Comparison of ENCODE assay signal across 20 cellular contexts in genomic region chr1:156809711-156810366, GRCh38. TPM values are rescaled to one million over a fixed set of nuclear protein-coding genes. Genes with fewer than 3 reads are reported as not detected.
DNase-seq lines count a peak whose midpoint lies in the region; TF ChIP-seq lines count a peak whose summit lies in the region.
"Had no signal": no experiment of that assay in that cellular context is flagged by ENCODE, and none has a peak within 500 bp of the region (broad histone marks: within the 10 kb centered on the region; RNA-seq: fewer than 3 reads in every experiment).

No MANE protein-coding gene starts in this region.

- intact Hi-C loops in activated T-helper 2 cell treated with anti-CD3 and anti-CD28 coated beads, Interferon-gamma antibody, Interleukin-2, Interleukin-4, amounts not matched to agents 10 μg/mL and 5 μg/mL and 100 μg/mL, durations not matched to agents 14 hours and 24 hours and 36 hours (cut with micrococcal nuclease) = no loop called here

- no peak for TF ChIP-seq CTCF in neural crest cell (conservative IDR thresholded peaks at IDR 0.05)

- no peaks in the 10 kb centered on the region for H3K27me3 Mint-ChIP-seq in activated T-cell treated with anti-CD3 and anti-CD28 coated beads, Interleukin-2, amount 50 U/mL, for 24 hours
- no peaks in the 10 kb centered on the region for H3K27me3 Mint-ChIP-seq in activated T-helper 2 cell treated with anti-CD3 and anti-CD28 coated beads, Interferon-gamma antibody, Interleukin-2, Interleukin-4, amounts not matched to agents 10 μg/mL and 5 μg/mL and 100 μg/mL, durations not matched to agents 14 hours and 24 hours and 36 hours (ENCODE audit: low read depth)
- H3K27me3 Mint-ChIP-seq in neural crest cell (ENCODE audit: low read depth) = peaks cover 27% of the 10 kb centered on the region

- no peak for DNase-seq in activated T-cell treated with anti-CD3 and anti-CD28 coated beads, Interleukin-2, amount 50 U/mL, for 24 hours
- no peak for DNase-seq in activated T-cell treated with anti-CD3 and anti-CD28 coated beads, Interleukin-2, amount 50 U/mL, for 48 hours
- DNase-seq in NCI-H82 treated with DMSO at 0.1 percent for 48 hours (lab: John Stamatoyannopoulos, UW; ENCODE audit: unreplicated experiment) (peak; percentile 72), neural crest cell (ENCODE audit: low read depth, low spot score) (no peak), HPDE6-E6E7 (ENCODE audit: extremely low spot score) (no peak), ecto neural progenitor cell (ENCODE audit: low spot score) (no peak), 8988T (no peak)
- no peak for DNase-seq in activated T-helper 2 cell treated with anti-CD3 and anti-CD28 coated beads, Interferon-gamma antibody, Interleukin-2, Interleukin-4, amounts not matched to agents 10 μg/mL and 5 μg/mL and 100 μg/mL, durations not matched to agents 14 hours and 24 hours and 36 hours (ENCODE audit: low spot score)
- DNase-seq: amniotic stem cell; Calu3; foreskin melanocyte; left colon; NCI-H1694 treated with DMSO at 0.1 percent for 48 hours; NCI-H526 treated with DMSO at 0.1 percent for 48 hours; stimulated activated CD4-positive, alpha-beta T cell treated with anti-CD3 and anti-CD28 coated beads, Interleukin-1b, Interleukin-23, amount 100 ng/mL, for 48 hours; substantia nigra; T-helper 9 cell had no signal

- no peaks in the 10 kb centered on the region for H3K9me3 Mint-ChIP-seq in activated T-cell treated with anti-CD3 and anti-CD28 coated beads, Interleukin-2, amount 50 U/mL, for 24 hours
- no peaks in the 10 kb centered on the region for H3K9me3 Mint-ChIP-seq in activated T-helper 2 cell treated with anti-CD3 and anti-CD28 coated beads, Interferon-gamma antibody, Interleukin-2, Interleukin-4, amounts not matched to agents 10 μg/mL and 5 μg/mL and 100 μg/mL, durations not matched to agents 14 hours and 24 hours and 36 hours
- H3K9me3 Mint-ChIP-seq in neural crest cell = no peaks in the 10 kb centered on the region

- H3K4me3 Mint-ChIP-seq in activated T-cell treated with anti-CD3 and anti-CD28 coated beads, Interleukin-2, amount 50 U/mL, for 24 hours = no peak overlapping the region
- H3K4me3 Mint-ChIP-seq in activated T-helper 2 cell treated with anti-CD3 and anti-CD28 coated beads, Interferon-gamma antibody, Interleukin-2, Interleukin-4, amounts not matched to agents 10 μg/mL and 5 μg/mL and 100 μg/mL, durations not matched to agents 14 hours and 24 hours and 36 hours (ENCODE audit: low read depth) = no peak overlapping the region
- H3K4me3 Mint-ChIP-seq in neural crest cell = no peak overlapping the region

- peaks cover 98% of the 10 kb centered on the region for H3K36me3 Mint-ChIP-seq in activated T-cell treated with anti-CD3 and anti-CD28 coated beads, Interleukin-2, amount 50 U/mL, for 24 hours (ENCODE audit: low read depth)
- H3K36me3 Mint-ChIP-seq in activated T-helper 2 cell treated with anti-CD3 and anti-CD28 coated beads, Interferon-gamma antibody, Interleukin-2, Interleukin-4, amounts not matched to agents 10 μg/mL and 5 μg/mL and 100 μg/mL, durations not matched to agents 14 hours and 24 hours and 36 hours (ENCODE audit: low read depth) = peaks cover 93% of the 10 kb centered on the region
- no peaks in the 10 kb centered on the region for H3K36me3 Mint-ChIP-seq in neural crest cell (ENCODE audit: low read depth)

- peak overlapping the region; percentile 68 for H3K27ac Mint-ChIP-seq in activated T-cell treated with anti-CD3 and anti-CD28 coated beads, Interleukin-2, amount 50 U/mL, for 24 hours
- peak overlapping the region; percentile 53 for H3K27ac Mint-ChIP-seq in activated T-helper 2 cell treated with anti-CD3 and anti-CD28 coated beads, Interferon-gamma antibody, Interleukin-2, Interleukin-4, amounts not matched to agents 10 μg/mL and 5 μg/mL and 100 μg/mL, durations not matched to agents 14 hours and 24 hours and 36 hours
- peak overlapping the region; percentile 36 for H3K27ac Mint-ChIP-seq in neural crest cell (ENCODE audit: unreplicated experiment)

- H3K4me1 Mint-ChIP-seq in activated T-cell treated with anti-CD3 and anti-CD28 coated beads, Interleukin-2, amount 50 U/mL, for 24 hours (ENCODE audit: low read depth) = peaks cover 74% of the 10 kb centered on the region
- peaks cover 60% of the 10 kb centered on the region for H3K4me1 Mint-ChIP-seq in activated T-helper 2 cell treated with anti-CD3 and anti-CD28 coated beads, Interferon-gamma antibody, Interleukin-2, Interleukin-4, amounts not matched to agents 10 μg/mL and 5 μg/mL and 100 μg/mL, durations not matched to agents 14 hours and 24 hours and 36 hours (ENCODE audit: low read depth)
- H3K4me1 Mint-ChIP-seq in neural crest cell = peaks cover 11% of the 10 kb centered on the region

RNA-seq across cellular contexts. Expression of gene SH2D2A, which starts 6.8 kb away (rescaled TPM):
- 453 and 474 TPM in 2 replicates for total RNA-seq in activated T-helper 2 cell treated with anti-CD3 and anti-CD28 coated beads, Interferon-gamma antibody, Interleukin-2, Interleukin-4, amounts not matched to agents 10 μg/mL and 5 μg/mL and 100 μg/mL, durations not matched to agents 14 hours and 24 hours and 36 hours
- 1.0 and 1.1 TPM in 2 replicates for total RNA-seq in neural crest cell
- total RNA-seq: LHCN-M2, urinary bladder had no signal

RNA-seq across cellular contexts. Expression of gene PRCC, which starts 42.5 kb away (rescaled TPM):
- 94.8 and 110 TPM in 2 replicates for total RNA-seq in activated T-helper 2 cell treated with anti-CD3 and anti-CD28 coated beads, Interferon-gamma antibody, Interleukin-2, Interleukin-4, amounts not matched to agents 10 μg/mL and 5 μg/mL and 100 μg/mL, durations not matched to agents 14 hours and 24 hours and 36 hours
- total RNA-seq in neural crest cell = 99.8 and 102 TPM in 2 replicates

RNA-seq across cellular contexts. Expression of gene INSRR, which starts 49.1 kb away (rescaled TPM):
- total RNA-seq in activated T-helper 2 cell treated with anti-CD3 and anti-CD28 coated beads, Interferon-gamma antibody, Interleukin-2, Interleukin-4, amounts not matched to agents 10 μg/mL and 5 μg/mL and 100 μg/mL, durations not matched to agents 14 hours and 24 hours and 36 hours = 1.1 and 1.4 TPM in 2 replicates
- total RNA-seq in neural crest cell = 0.07 TPM in 1 of 2 replicates, not detected in the other
- total RNA-seq: Calu3, esophagus muscularis mucosa, left colon, LHCN-M2 had no signal

RNA-seq across cellular contexts. Expression of gene NTRK1, which starts 50.8 kb away (rescaled TPM):
- 252 and 253 TPM in 2 replicates for total RNA-seq in activated T-helper 2 cell treated with anti-CD3 and anti-CD28 coated beads, Interferon-gamma antibody, Interleukin-2, Interleukin-4, amounts not matched to agents 10 μg/mL and 5 μg/mL and 100 μg/mL, durations not matched to agents 14 hours and 24 hours and 36 hours
- 0.21 and 0.27 TPM in 2 replicates for total RNA-seq in neural crest cell
- total RNA-seq: Calu3, LHCN-M2 had no signal

RNA-seq across cellular contexts. Expression of gene HDGF, which starts 58.4 kb away (rescaled TPM):
- 359 and 360 TPM in 2 replicates for total RNA-seq in activated T-helper 2 cell treated with anti-CD3 and anti-CD28 coated beads, Interferon-gamma antibody, Interleukin-2, Interleukin-4, amounts not matched to agents 10 μg/mL and 5 μg/mL and 100 μg/mL, durations not matched to agents 14 hours and 24 hours and 36 hours
- total RNA-seq in neural crest cell = 294 and 304 TPM in 2 replicates

Comparison
In these comparisons a context has a peak if more than half of its experiments do, and no peak if none do; other contexts are left out.
1. RNA of gene SH2D2A, which starts 6.8 kb away (total RNA-seq): 453 to 474 TPM in activated T-helper 2 cell treated with anti-CD3 and anti-CD28 coated beads, Interferon-gamma antibody, Interleukin-2, Interleukin-4, amounts not matched to agents 10 μg/mL and 5 μg/mL and 100 μg/mL, durations not matched to agents 14 hours and 24 hours and 36 hours; 1.0 to 1.1 TPM in neural crest cell; every median in the first group is over 100 times any median in the second.
2. Peak in every context shown above with its lines, with median percentiles within 50 percentile points of each other: H3K27ac Mint-ChIP-seq.